Comparison of ENCODE assay signal across 28 cellular contexts in genomic region chr13:109410868-109411267, GRCh38.
"Had no signal": no experiment of that assay in that cellular context is flagged by ENCODE, and none has a peak within 500 bp of the region (broad histone marks: within the 10 kb centered on the region; RNA-seq: fewer than 3 reads in every experiment).

No MANE protein-coding gene starts in this region.

- H2AFZ ChIP-seq: neural progenitor cell, parathyroid adenoma had no signal

- H3K9ac ChIP-seq: neural progenitor cell, parathyroid adenoma had no signal

- H3K9me3 ChIP-seq: ovary, psoas muscle, right lobe of liver, sigmoid colon, stomach, thoracic aorta, thyroid gland, tibial nerve, upper lobe of right lung, uterus had no signal

- H3K9me3 Mint-ChIP-seq: natural killer cell; nephron; neural progenitor cell; stimulated activated effector memory CD8-positive, alpha-beta T cell treated with anti-CD3 and anti-CD28 coated beads, Interleukin-12 subunit alpha, Interleukin-12 subunit beta, amount 100 ng/mL, for 72 hours; stimulated activated naive B cell treated with anti-CD40 and anti-IgM and Interleukin-4, amounts not matched to agents 10 μg/mL and 1 μg/mL and 100 μg/mL, for 72 hours; stimulated activated naive CD8-positive, alpha-beta T cell treated with anti-CD3 and anti-CD28 coated beads, Interleukin-15, Interleukin-2, amounts not matched to agents 100 ng/mL and 50 ng/mL, for 24 hours; type B pancreatic cell had no signal

- H3K27ac ChIP-seq: neural progenitor cell, ovary, parathyroid adenoma, psoas muscle, right lobe of liver, sigmoid colon, stomach, thoracic aorta, thyroid gland, tibial nerve, upper lobe of right lung, uterus had no signal

- H3K36me3 Mint-ChIP-seq: natural killer cell; neural progenitor cell; stimulated activated effector memory CD8-positive, alpha-beta T cell treated with anti-CD3 and anti-CD28 coated beads, Interleukin-12 subunit alpha, Interleukin-12 subunit beta, amount 100 ng/mL, for 72 hours; stimulated activated naive B cell treated with anti-CD40 and anti-IgM and Interleukin-4, amounts not matched to agents 10 μg/mL and 1 μg/mL and 100 μg/mL, for 72 hours; type B pancreatic cell had no signal

- H3K4me1 ChIP-seq: parathyroid adenoma, psoas muscle, upper lobe of right lung, uterus had no signal

- H3K79me2 ChIP-seq: parathyroid adenoma had no signal

- H3K4me3 Mint-ChIP-seq: natural killer cell; nephron; neural progenitor cell; stimulated activated effector memory CD8-positive, alpha-beta T cell treated with anti-CD3 and anti-CD28 coated beads, Interleukin-12 subunit alpha, Interleukin-12 subunit beta, amount 100 ng/mL, for 72 hours; stimulated activated naive B cell treated with anti-CD40 and anti-IgM and Interleukin-4, amounts not matched to agents 10 μg/mL and 1 μg/mL and 100 μg/mL, for 72 hours; stimulated activated naive CD8-positive, alpha-beta T cell treated with anti-CD3 and anti-CD28 coated beads, Interleukin-15, Interleukin-2, amounts not matched to agents 100 ng/mL and 50 ng/mL, for 24 hours; type B pancreatic cell had no signal

- H3K27ac Mint-ChIP-seq: natural killer cell; neural progenitor cell; progenitor cell of endocrine pancreas; stimulated activated effector memory CD8-positive, alpha-beta T cell treated with anti-CD3 and anti-CD28 coated beads, Interleukin-12 subunit alpha, Interleukin-12 subunit beta, amount 100 ng/mL, for 72 hours; stimulated activated naive B cell treated with anti-CD40 and anti-IgM and Interleukin-4, amounts not matched to agents 10 μg/mL and 1 μg/mL and 100 μg/mL, for 72 hours; stimulated activated naive CD8-positive, alpha-beta T cell treated with anti-CD3 and anti-CD28 coated beads, Interleukin-15, Interleukin-2, amounts not matched to agents 100 ng/mL and 50 ng/mL, for 24 hours; type B pancreatic cell had no signal

- DNase-seq: natural killer cell; occipital lobe; ovary; posterior cingulate gyrus; psoas muscle; right cardiac atrium; right lobe of liver; sigmoid colon; small intestine; stimulated activated CD4-positive, alpha-beta T cell treated with anti-CD3 and anti-CD28 coated beads, Interleukin-15, amount 100 ng/mL, for 24 hours; stimulated activated CD4-positive, alpha-beta T cell treated with anti-CD3 and anti-CD28 coated beads, Interleukin-2, amount 100 ng/mL, for 24 hours; stimulated activated CD4-positive, alpha-beta T cell treated with anti-CD3 and anti-CD28 coated beads, Interleukin-2, amount 100 ng/mL, for 48 hours; stimulated activated CD4-positive, alpha-beta T cell treated with anti-CD3 and anti-CD28 coated beads, Interleukin-4, amount 100 ng/mL, for 24 hours; stimulated activated naive B cell treated with anti-CD40 and anti-IgM and Interleukin-4, amounts not matched to agents 10 μg/mL and 1 μg/mL and 100 μg/mL, for 72 hours; stimulated activated naive CD4-positive, alpha-beta T cell treated with Interleukin-2 at 50 U/mL for 16 hours; stomach; thyroid gland; upper lobe of right lung; uterus had no signal

- H3K27me3 ChIP-seq: neural progenitor cell, ovary, right lobe of liver, sigmoid colon, stomach, thyroid gland, tibial nerve, upper lobe of right lung, uterus had no signal

- H3K4me1 Mint-ChIP-seq: natural killer cell; stimulated activated effector memory CD8-positive, alpha-beta T cell treated with anti-CD3 and anti-CD28 coated beads, Interleukin-12 subunit alpha, Interleukin-12 subunit beta, amount 100 ng/mL, for 72 hours; stimulated activated naive B cell treated with anti-CD40 and anti-IgM and Interleukin-4, amounts not matched to agents 10 μg/mL and 1 μg/mL and 100 μg/mL, for 72 hours had no signal

- H3K4me3 ChIP-seq: neural progenitor cell, ovary, psoas muscle, right lobe of liver, sigmoid colon, stomach, thoracic aorta, thyroid gland, tibial nerve, upper lobe of right lung, uterus had no signal

- H3K36me3 ChIP-seq: neural progenitor cell, ovary, right lobe of liver, sigmoid colon, stomach, thoracic aorta, thyroid gland, tibial nerve, upper lobe of right lung, uterus had no signal

- ATAC-seq: natural killer cell; psoas muscle; right cardiac atrium; right lobe of liver; stimulated activated effector memory CD8-positive, alpha-beta T cell treated with anti-CD3 and anti-CD28 coated beads, Interleukin-12 subunit alpha, Interleukin-12 subunit beta, amount 100 ng/mL, for 72 hours; stimulated activated naive B cell treated with anti-CD40 and anti-IgM and Interleukin-4, amounts not matched to agents 10 μg/mL and 1 μg/mL and 100 μg/mL, for 72 hours; upper lobe of right lung had no signal

- FAIRE-seq: small intestine had no signal

- H3K4me2 ChIP-seq: neural progenitor cell had no signal
